8 cellular contexts compared by ENCODE assay signal in the genomic region with DNA sequence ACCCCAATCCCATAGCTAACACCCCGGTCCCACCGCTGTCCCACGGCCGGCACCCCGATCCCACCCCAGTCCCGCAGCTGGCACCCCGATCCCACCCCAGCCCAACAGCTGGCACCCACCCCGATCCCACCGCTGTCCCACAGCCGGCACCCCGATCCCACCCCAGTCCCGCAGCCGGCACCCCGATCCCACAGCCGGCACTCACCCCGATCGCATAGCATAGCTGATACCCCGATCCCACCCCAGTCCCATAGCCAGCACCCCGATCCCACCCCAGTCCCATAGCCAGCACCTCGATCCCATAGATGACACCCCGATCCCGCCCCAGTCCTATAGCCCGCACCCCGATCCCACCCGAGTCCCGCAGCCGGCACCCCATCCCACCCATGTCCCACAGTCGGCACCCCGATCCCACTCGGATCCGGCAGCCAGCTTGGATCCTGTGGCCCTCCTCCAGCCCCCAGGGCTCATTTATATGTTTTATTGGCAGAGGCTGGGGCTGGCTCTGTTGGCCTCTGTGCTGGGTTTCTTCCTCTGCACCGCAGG. TPM values are rescaled to one million over a fixed set of nuclear protein-coding genes. Genes with fewer than 3 reads are reported as not detected.
DNase-seq lines count a peak whose midpoint lies in the region; ATAC-seq, FAIRE-seq and TF ChIP-seq lines count a peak whose summit lies in the region.

No MANE protein-coding gene starts in this region.

- TF ChIP-seq EP300 in K562 (IDR thresholded peaks at IDR 0.05; ENCODE audit: low read length), result no peak

- peak overlapping the region; percentile 88 for H3K4me2 ChIP-seq in K562 (ENCODE audit: insufficient read depth, low read length)

- H3K4me1 ChIP-seq in K562 (replicated peaks in 1 of 2; ENCODE audit: control insufficient read depth in 2 of 2, insufficient read depth in 2 of 2, low read length in 2 of 2), result peaks cover 7 to 44% of the 10 kb centered on the region in 2 experiments; a peak in 4 of 5 replicates

- no peaks in the 10 kb centered on the region for H3K27me3 ChIP-seq in K562 (ENCODE audit: control insufficient read depth in 2 of 2, insufficient read depth in 2 of 2, low read length in 2 of 2)

- ATAC-seq in K562 (peak; percentile 50), left colon (peak; percentile 39)

- no peak for TF ChIP-seq POLR2A in K562 (conservative IDR thresholded peaks at IDR 0.05)

- peak overlapping the region; percentile 81 to 99 for H3K9ac ChIP-seq in K562 (ENCODE audit: insufficient read depth in 1 of 2, low read depth in 2 of 2, low read length in 2 of 2)

- H4K20me1 ChIP-seq in K562 (replicated peaks; ENCODE audit: control insufficient read depth, insufficient read depth, low read length), result no peaks in the 10 kb centered on the region

- 2% methylated on average over 16 of the region's 32 CpGs for WGBS in K562 (ENCODE audit: insufficient coverage, low coverage, missing lambda C conversion rate)

- peaks cover 54% of the 10 kb centered on the region for H3K79me2 ChIP-seq in K562 (ENCODE audit: control insufficient read depth, insufficient read depth, low read length)

- H2AFZ ChIP-seq in K562 (ENCODE audit: low read depth, low read length), result peak overlapping the region; percentile 91

- no peak for TF ChIP-seq CTCF in K562 (IDR thresholded peaks at IDR 0.05 in 2 of 3, conservative IDR thresholded peaks at IDR 0.05 in 1 of 3; ENCODE audit: insufficient read depth in 2 of 3, low read depth in 1 of 3, low read length in 3 of 3)

- in situ Hi-C loops in K562 (cut with MboI), result no loop called here

- H3K27ac ChIP-seq in KOPT-K1 (ENCODE audit: low read depth, low read length, poor library complexity, severe bottlenecking) (peak overlapping the region; percentile 89), K562 (ENCODE audit: extremely low read depth, low read depth, low read length) (peak overlapping the region; percentile 80), substantia nigra (ENCODE audit: low read depth, low read length, poor library complexity, severe bottlenecking) (peak overlapping the region; percentile 96)

- intact Hi-C loops in K562 (cut with micrococcal nuclease), result no loop called here
- intact Hi-C loops in left colon (cut with DNase I, micrococcal nuclease), result no loop called here

- no peak for TF ChIP-seq RAD21 in K562 (CRISPR knock-in tag; conservative IDR thresholded peaks at IDR 0.05 in 1 of 2, IDR thresholded peaks at IDR 0.05 in 1 of 2)

- H3K4me3 ChIP-seq in K562, result peak overlapping the region; percentile 99

- CTCF ChIA-PET in K562 (lab: Yijun Ruan, JAX; ENCODE audit: low intra/inter-chr PET ratio), result no interaction called here
- CTCF ChIA-PET in HEK293T (lab: Yijun Ruan, JAX), result no interaction called here

- H3K36me3 ChIP-seq in KOPT-K1 (ENCODE audit: insufficient read depth, low read length), result no peaks in the 10 kb centered on the region
- peaks cover 5% of the 10 kb centered on the region; the same call in 1 of the 3 replicates for H3K36me3 ChIP-seq in K562 (ENCODE audit: control insufficient read depth, insufficient read depth, low read length)

- peak in 3 of 4 experiments; percentile 22 to 27 (median 26) for DNase-seq in K562 (ENCODE audit: extremely low read depth in 1 of 4, low spot score in 3 of 4)
- DNase-seq in left colon, result no peak
- peak in 1 of 49 donors; percentile 55 for DNase-seq in substantia nigra (lab: John Stamatoyannopoulos, UW)
- no peak for DNase-seq in H4 (ENCODE audit: low spot score)
- DNase-seq in HEK293T (ENCODE audit: extremely low spot score), result no peak
- no peak for DNase-seq in NCI-H82 treated with DMSO at 0.1 percent for 48 hours (lab: John Stamatoyannopoulos, UW; ENCODE audit: unreplicated experiment)
- DNase-seq in NCI-H146 treated with DMSO at 0.1 percent for 48 hours (lab: John Stamatoyannopoulos, UW; ENCODE audit: unreplicated experiment), result no peak

- H3K9me3 ChIP-seq in KOPT-K1 (ENCODE audit: insufficient read depth, low read length, poor library complexity, severe bottlenecking) (no peaks in the 10 kb centered on the region), K562 (replicated peaks; ENCODE audit: control insufficient read depth, insufficient read depth, low read depth, low read length) (no peaks in the 10 kb centered on the region)

- POLR2A ChIA-PET in K562 (lab: Yijun Ruan, JAX), result interaction anchor here (0.5 to 1.0 kb wide), 8 partner anchors 9 to 916 kb away, joined by 3 to 6 read pairs (median 4); no protein-coding TSS in a partner anchor
- POLR2A ChIA-PET in HEK293T (lab: Yijun Ruan, JAX), result interaction anchor here (0.7 to 1.8 kb wide), 13 partner anchors 8 to 105 kb away, joined by 3 to 14 read pairs (median 4); a partner anchor contains a TSS

- FAIRE-seq in K562 (lab: Jason Lieb, UNC), result no peak

- no TSS peak for BruUV-seq in K562 (replicated peaks; lab: Mats Ljungman, UMichigan)

- H3K9me1 ChIP-seq in K562 (ENCODE audit: control insufficient read depth, insufficient read depth, low read length), result no peaks in the 10 kb centered on the region

RNA-seq across cellular contexts. Expression of a gene that starts 0.9 kb away (rescaled TPM):
- 8.8 and 18.6 TPM in 2 replicates for total RNA-seq in K562 (2011; cell fraction: chromatin; rRNA removed; ENCODE audit: low replicate concordance)
- 13.2 and 13.8 TPM in 2 replicates for total RNA-seq in K562 (2011; cell fraction: nucleolus; rRNA removed)
- total RNA-seq in K562 (2011; cell fraction: nucleoplasm; rRNA removed), result 10.0 and 10.4 TPM in 2 replicates
- total RNA-seq in K562 (2014; rRNA removed) (10.2 and 11.5 TPM in 2 replicates), K562 (2014; rRNA removed; fragmentation: Illumina TruSeq; extraction: Trizol) (2.6 and 2.8 TPM in 2 replicates), K562 (2015; rRNA removed; fragmentation: Illumina TruSeq; extraction: Trizol) (5.2 and 5.5 TPM in 2 replicates), K562 (2021) (11.5 and 13.9 TPM in 2 replicates), left colon (10 to 100 TPM in 1 of 2 donors, 1 to 10 TPM in 1; 9.7 to 11.6 TPM)
- polyA plus RNA-seq in K562 (2011; rRNA removed) (7.4 and 8.1 TPM in 2 replicates), K562 (2014; fragmentation: Illumina TruSeq; extraction: Trizol) (6.3 and 8.8 TPM in 2 replicates), K562 (2014; fragmentation: Nextera tagmentation; extraction: Ambion mirVana) (under 1 TPM; 0.03 to 0.08 TPM), K562 (2014; rRNA removed) (8.4 and 8.5 TPM in 2 replicates)
- polyA plus RNA-seq in K562 (2011; cell fraction: cytosol; rRNA removed), result 8.1 and 14.6 TPM in 2 replicates
- polyA plus RNA-seq in K562 (2011; cell fraction: nucleus; rRNA removed), result 18.5 and 27.6 TPM in 2 replicates
- polyA plus RNA-seq in K562 (2012), result 8.0 and 9.6 TPM in 2 replicates
- polyA minus RNA-seq in K562 (2011; rRNA and poly(A)+ RNA removed), result 3.0 and 4.5 TPM in 2 replicates
- 6.2 and 7.3 TPM in 2 replicates for polyA minus RNA-seq in K562 (2011; cell fraction: cytosol; rRNA and poly(A)+ RNA removed)
- 4.3 and 4.4 TPM in 2 replicates for polyA minus RNA-seq in K562 (2011; cell fraction: nucleus; rRNA and poly(A)+ RNA removed)
- 5.5 and 6.0 TPM in 2 replicates for total RNA-seq in H4 (2014; rRNA removed; shearing (Covaris generic))

RNA-seq across cellular contexts. Expression of a gene that starts 25.5 kb away (rescaled TPM):
- total RNA-seq in K562 (2011; cell fraction: chromatin; rRNA removed; ENCODE audit: low replicate concordance), result 14.9 and 42.3 TPM in 2 replicates
- total RNA-seq in K562 (2011; cell fraction: nucleolus; rRNA removed), result 45.7 and 51.0 TPM in 2 replicates
- 22.8 and 23.8 TPM in 2 replicates for total RNA-seq in K562 (2011; cell fraction: nucleoplasm; rRNA removed)
- total RNA-seq in K562 (2014; rRNA removed) (65.6 and 79.2 TPM in 2 replicates), K562 (2014; rRNA removed; fragmentation: Illumina TruSeq; extraction: Trizol) (6.8 and 8.8 TPM in 2 replicates), K562 (2015; rRNA removed; fragmentation: Illumina TruSeq; extraction: Trizol) (29.4 and 29.9 TPM in 2 replicates), K562 (2021) (50.2 and 52.4 TPM in 2 replicates), left colon (1 to 10 TPM; 2.9 to 5.5 TPM)
- polyA plus RNA-seq in K562 (2011; rRNA removed) (30.9 and 37.6 TPM in 2 replicates), K562 (2014; fragmentation: Illumina TruSeq; extraction: Trizol) (20.3 and 36.0 TPM in 2 replicates), K562 (2014; fragmentation: Nextera tagmentation; extraction: Ambion mirVana) (under 1 TPM; 0.70 to 0.85 TPM), K562 (2014; rRNA removed) (58.0 and 60.2 TPM in 2 replicates)
- polyA plus RNA-seq in K562 (2011; cell fraction: cytosol; rRNA removed), result 51.3 and 126 TPM in 2 replicates
- 98.8 and 152 TPM in 2 replicates for polyA plus RNA-seq in K562 (2011; cell fraction: nucleus; rRNA removed)
- 20.9 and 32.0 TPM in 2 replicates for polyA plus RNA-seq in K562 (2012)
- 4.9 and 7.8 TPM in 2 replicates for polyA minus RNA-seq in K562 (2011; rRNA and poly(A)+ RNA removed)
- polyA minus RNA-seq in K562 (2011; cell fraction: cytosol; rRNA and poly(A)+ RNA removed), result 17.1 and 19.4 TPM in 2 replicates
- 7.1 and 9.2 TPM in 2 replicates for polyA minus RNA-seq in K562 (2011; cell fraction: nucleus; rRNA and poly(A)+ RNA removed)
- total RNA-seq in H4 (2014; rRNA removed; shearing (Covaris generic)), result 9.4 and 18.9 TPM in 2 replicates

RNA-seq across cellular contexts. Expression of a gene that starts 30.3 kb away (rescaled TPM):
- total RNA-seq in K562 (2011; cell fraction: chromatin; rRNA removed; ENCODE audit: low replicate concordance), result 274 and 684 TPM in 2 replicates
- 188 TPM in 2 replicates for total RNA-seq in K562 (2011; cell fraction: nucleolus; rRNA removed)
- total RNA-seq in K562 (2011; cell fraction: nucleoplasm; rRNA removed), result 175 and 176 TPM in 2 replicates
- 27.7 and 32.0 TPM in 2 replicates for total RNA-seq in K562 (2014; rRNA removed)
- 11.3 and 12.0 TPM in 2 replicates for total RNA-seq in K562 (2014; rRNA removed; fragmentation: Illumina TruSeq; extraction: Trizol)
- total RNA-seq in K562 (2015; rRNA removed; fragmentation: Illumina TruSeq; extraction: Trizol), result 14.0 and 15.4 TPM in 2 replicates
- total RNA-seq in K562 (2021), result 53.1 and 61.0 TPM in 2 replicates
- 25.2 and 34.3 TPM in 2 replicates for polyA plus RNA-seq in K562 (2011; rRNA removed)
- 10.0 and 23.6 TPM in 2 replicates for polyA plus RNA-seq in K562 (2011; cell fraction: cytosol; rRNA removed)
- polyA plus RNA-seq in K562 (2011; cell fraction: nucleus; rRNA removed), result 238 and 368 TPM in 2 replicates
- 10.8 and 25.1 TPM in 2 replicates for polyA plus RNA-seq in K562 (2012)
- polyA plus RNA-seq in K562 (2014; fragmentation: Illumina TruSeq; extraction: Trizol), result 17.9 and 20.1 TPM in 2 replicates
- polyA plus RNA-seq in K562 (2014; fragmentation: Nextera tagmentation; extraction: Ambion mirVana), result under 1 TPM; 0.36 to 0.45 TPM
- polyA plus RNA-seq in K562 (2014; rRNA removed), result 31.8 and 35.7 TPM in 2 replicates
- 48.3 and 49.0 TPM in 2 replicates for polyA minus RNA-seq in K562 (2011; rRNA and poly(A)+ RNA removed)
- polyA minus RNA-seq in K562 (2011; cell fraction: cytosol; rRNA and poly(A)+ RNA removed), result 14.8 and 14.9 TPM in 2 replicates
- polyA minus RNA-seq in K562 (2011; cell fraction: nucleus; rRNA and poly(A)+ RNA removed), result 63.7 and 84.3 TPM in 2 replicates
- total RNA-seq in left colon, result 10 to 100 TPM; 16.9 to 34.6 TPM
- 8.6 and 11.6 TPM in 2 replicates for total RNA-seq in H4 (2014; rRNA removed; shearing (Covaris generic))

RNA-seq across cellular contexts. Expression of a gene that starts 53.7 kb away (rescaled TPM):
- total RNA-seq in K562 (2011; cell fraction: chromatin; rRNA removed; ENCODE audit: low replicate concordance), result 12.0 and 57.7 TPM in 2 replicates
- total RNA-seq in K562 (2011; cell fraction: nucleolus; rRNA removed), result 46.8 and 60.9 TPM in 2 replicates
- 17.9 and 18.1 TPM in 2 replicates for total RNA-seq in K562 (2011; cell fraction: nucleoplasm; rRNA removed)
- total RNA-seq in K562 (2014; rRNA removed), result 5.0 and 5.9 TPM in 2 replicates
- 0.26 and 0.69 TPM in 2 replicates for total RNA-seq in K562 (2014; rRNA removed; fragmentation: Illumina TruSeq; extraction: Trizol)
- total RNA-seq in K562 (2015; rRNA removed; fragmentation: Illumina TruSeq; extraction: Trizol), result 2.4 and 3.5 TPM in 2 replicates
- 7.8 and 9.1 TPM in 2 replicates for total RNA-seq in K562 (2021)
- polyA plus RNA-seq in K562 (2011; rRNA removed), result 3.3 and 3.5 TPM in 2 replicates
- polyA plus RNA-seq in K562 (2011; cell fraction: cytosol; rRNA removed), result 1.7 and 5.6 TPM in 2 replicates
- 8.9 and 19.2 TPM in 2 replicates for polyA plus RNA-seq in K562 (2011; cell fraction: nucleus; rRNA removed)
- 4.9 and 15.0 TPM in 2 replicates for polyA plus RNA-seq in K562 (2012)
- 2.3 and 3.5 TPM in 2 replicates for polyA plus RNA-seq in K562 (2014; fragmentation: Illumina TruSeq; extraction: Trizol)
- under 1 TPM in 1 of 2 experiments, not detected in 1; 0.03 TPM for polyA plus RNA-seq in K562 (2014; fragmentation: Nextera tagmentation; extraction: Ambion mirVana)
- polyA plus RNA-seq in K562 (2014; rRNA removed), result 2.8 and 5.0 TPM in 2 replicates
- polyA minus RNA-seq in K562 (2011; rRNA and poly(A)+ RNA removed), result 2.3 and 6.2 TPM in 2 replicates
- polyA minus RNA-seq in K562 (2011; cell fraction: cytosol; rRNA and poly(A)+ RNA removed), result 7.4 and 13.1 TPM in 2 replicates
- 15.1 and 18.3 TPM in 2 replicates for polyA minus RNA-seq in K562 (2011; cell fraction: nucleus; rRNA and poly(A)+ RNA removed)
- 10 to 100 TPM; 39.2 to 43.0 TPM for total RNA-seq in left colon
- 12.3 and 23.2 TPM in 2 replicates for total RNA-seq in H4 (2014; rRNA removed; shearing (Covaris generic))

Comparison
In these comparisons a context has a peak if more than half of its experiments do, and no peak if none do; other contexts are left out.
1. DNase-seq: peak in K562 (3 of 4); none in left colon (0 of 2), H4 (single experiment), HEK293T (single experiment), NCI-H82 treated with DMSO at 0.1 percent for 48 hours (single experiment) and NCI-H146 treated with DMSO at 0.1 percent for 48 hours (single experiment).
2. Peak in every context shown above with its lines, with median percentiles within 50 percentile points of each other: H3K27ac ChIP-seq.